ENCODE assay signal across 18 cellular contexts in the genomic region with DNA sequence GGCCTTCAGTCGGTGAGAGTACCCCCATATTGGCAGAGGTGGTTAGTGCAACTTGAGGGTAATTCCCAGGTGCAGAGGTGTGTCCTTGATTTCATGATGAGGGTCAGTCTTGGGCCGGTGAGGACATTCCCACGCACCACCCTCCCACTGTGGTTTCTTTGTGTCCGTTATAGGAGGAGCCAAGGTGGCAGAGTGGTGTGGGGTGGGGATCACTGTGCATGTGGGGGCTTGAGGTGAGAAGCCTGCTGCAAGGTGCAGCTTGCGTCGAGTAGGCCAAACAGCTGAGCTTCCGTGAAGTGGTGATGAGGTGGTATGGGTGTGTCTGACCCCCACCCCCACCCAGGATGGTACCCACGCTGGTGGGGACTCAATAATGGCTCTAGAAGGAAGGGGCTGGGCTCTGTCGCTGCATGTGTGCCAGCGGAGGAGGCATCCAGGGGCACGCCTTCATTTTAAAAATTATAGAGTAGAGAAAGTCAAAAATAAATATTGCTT. TPM values are rescaled to one million over a fixed set of nuclear protein-coding genes. Genes with fewer than 3 reads are reported as not detected.
DNase-seq lines count a peak whose midpoint lies in the region; ATAC-seq, FAIRE-seq and TF ChIP-seq lines count a peak whose summit lies in the region.
"Had no signal": no experiment of that assay in that cellular context is flagged by ENCODE, and none has a peak within 500 bp of the region (broad histone marks: within the 10 kb centered on the region; RNA-seq: fewer than 3 reads in every experiment).

No MANE protein-coding gene starts in this region.

- H3K27me3 ChIP-seq in bronchial epithelial cell (ENCODE audit: control insufficient read depth, insufficient read depth, low read length) (no peaks in the 10 kb centered on the region), spleen (replicated peaks in 1 of 7) (peaks cover 0 to 13% (median 4%) of the 10 kb centered on the region in 7 donors), MG63 (no peaks in the 10 kb centered on the region)

- no peaks in the 10 kb centered on the region for H3K9me3 Mint-ChIP-seq in mesothelial cell of epicardium
- H3K9me3 Mint-ChIP-seq in activated CD4-positive, alpha-beta memory T cell treated with anti-CD3 and anti-CD28 coated beads for 36 hours: no peaks in the 10 kb centered on the region
- H3K9me3 Mint-ChIP-seq: CD8-positive, alpha-beta T cell had no signal

- DNase-seq in LNCaP clone FGC (ENCODE audit: low read depth): no peak
- DNase-seq in bronchial epithelial cell (ENCODE audit: low read depth): no peak
- no peak for DNase-seq in mesothelial cell of epicardium (ENCODE audit: low spot score in 2 of 2, unreplicated experiment in 2 of 2)
- peak; percentile 43 for DNase-seq in spleen
- DNase-seq in MG63: no peak
- DNase-seq in activated CD4-positive, alpha-beta memory T cell treated with anti-CD3 and anti-CD28 coated beads for 36 hours: no peak
- DNase-seq: activated CD4-positive, alpha-beta T cell treated with anti-CD3 and anti-CD28 coated beads for 4 hours; CD8-positive, alpha-beta T cell; central memory CD4-positive, alpha-beta T cell; DMS79; effector CD8-positive, alpha-beta T cell; left ventricle myocardium inferior; NCI-H1930; NK-92 treated with Interleukin-12 subunit alpha and Interleukin-12 subunit beta, amount 100 ng/mL, for 24 hours; stimulated activated CD4-positive, alpha-beta T cell treated with anti-CD3 and anti-CD28 coated beads, Interleukin-4, amount 100 ng/mL, for 1 hour had no signal

- H3K9me3 ChIP-seq in spleen (no peaks in the 10 kb centered on the region), MG63 (no peaks in the 10 kb centered on the region)
- H3K9me3 ChIP-seq: left ventricle myocardium inferior had no signal

- POLR2A ChIA-PET in activated CD4-positive, alpha-beta memory T cell treated with anti-CD3 and anti-CD28 coated beads for 36 hours (lab: Charles Lee): no interaction called here

- H3K4me3 Mint-ChIP-seq in mesothelial cell of epicardium: peak overlapping the region; percentile 41
- H3K4me3 Mint-ChIP-seq in activated CD4-positive, alpha-beta memory T cell treated with anti-CD3 and anti-CD28 coated beads for 36 hours: no peak overlapping the region
- H3K4me3 Mint-ChIP-seq: CD8-positive, alpha-beta T cell had no signal

- CTCF ChIA-PET in activated CD4-positive, alpha-beta memory T cell treated with anti-CD3 and anti-CD28 coated beads for 36 hours (lab: Charles Lee): interaction anchor here (1.3 kb wide), 1 partner anchor 470 kb away, joined by 4 read pairs; no protein-coding TSS in a partner anchor

- H3K27ac ChIP-seq in spleen: no peak overlapping the region
- H3K27ac ChIP-seq: HL-60, left ventricle myocardium inferior had no signal

- H3K36me3 ChIP-seq in bronchial epithelial cell (ENCODE audit: control insufficient read depth, insufficient read depth, low read length): peaks cover 23% of the 10 kb centered on the region
- H3K36me3 ChIP-seq in spleen: no peaks in the 10 kb centered on the region
- H3K36me3 ChIP-seq in MG63: no peaks in the 10 kb centered on the region
- H3K36me3 ChIP-seq: left ventricle myocardium inferior had no signal

- no peaks in the 10 kb centered on the region for H3K27me3 Mint-ChIP-seq in mesothelial cell of epicardium (ENCODE audit: low read depth)
- H3K27me3 Mint-ChIP-seq in activated CD4-positive, alpha-beta memory T cell treated with anti-CD3 and anti-CD28 coated beads for 36 hours: peaks cover 10% of the 10 kb centered on the region

- no peak for ATAC-seq in HG03280 (IDR thresholded peaks at IDR 0.05; ENCODE audit: unreplicated experiment)
- ATAC-seq: CD8-positive, alpha-beta T cell; HCT116 had no signal

- FAIRE-seq in bronchial epithelial cell (lab: Jason Lieb, UNC): peak; percentile 52

- intact Hi-C loops in spleen (cut with DNase I; ENCODE audit: low total_unique reads): loop anchor here (10.0 kb wide), 1 partner anchor 508 kb away; no protein-coding TSS in a partner anchor
- intact Hi-C loops in activated CD4-positive, alpha-beta memory T cell treated with anti-CD3 and anti-CD28 coated beads for 36 hours (cut with micrococcal nuclease): no loop called here

- TF ChIP-seq POLR2A in spleen (IDR thresholded peaks at IDR 0.05): no peak

- TF ChIP-seq CTCF in LNCaP clone FGC (IDR thresholded peaks at IDR 0.05; ENCODE audit: control insufficient read depth, extremely low read depth, insufficient read depth) (no peak), bronchial epithelial cell (IDR thresholded peaks at IDR 0.05; ENCODE audit: insufficient read depth, low read length, severe bottlenecking) (no peak), mesothelial cell of epicardium (IDR thresholded peaks at IDR 0.05; ENCODE audit: unreplicated experiment) (no peak), spleen (IDR thresholded peaks at IDR 0.05 in 8 of 11, conservative IDR thresholded peaks at IDR 0.05 in 3 of 11) (no peak)

- H3K27ac Mint-ChIP-seq in mesothelial cell of epicardium: peak overlapping the region; percentile 89
- H3K27ac Mint-ChIP-seq in activated CD4-positive, alpha-beta memory T cell treated with anti-CD3 and anti-CD28 coated beads for 36 hours: no peak overlapping the region
- H3K27ac Mint-ChIP-seq: CD8-positive, alpha-beta T cell had no signal

- peaks cover 0 to 34% (median 17%) of the 10 kb centered on the region in 6 donors for H3K4me1 ChIP-seq in spleen

- peaks cover 86% of the 10 kb centered on the region for H3K4me1 Mint-ChIP-seq in mesothelial cell of epicardium
- H3K4me1 Mint-ChIP-seq in activated CD4-positive, alpha-beta memory T cell treated with anti-CD3 and anti-CD28 coated beads for 36 hours (ENCODE audit: low read depth): peaks cover 5% of the 10 kb centered on the region

- peaks cover 14% of the 10 kb centered on the region for H3K36me3 Mint-ChIP-seq in mesothelial cell of epicardium
- H3K36me3 Mint-ChIP-seq in activated CD4-positive, alpha-beta memory T cell treated with anti-CD3 and anti-CD28 coated beads for 36 hours: no peaks in the 10 kb centered on the region
- H3K36me3 Mint-ChIP-seq: CD8-positive, alpha-beta T cell had no signal

- 82 to 87% (median 84%) methylated on average over 8 to 11 of the region's 11 CpGs for WGBS in spleen, 5 donors

- H3K4me3 ChIP-seq in LNCaP clone FGC (ENCODE audit: low read depth, low read length): peak overlapping the region; percentile 47
- no peak overlapping the region for H3K4me3 ChIP-seq in bronchial epithelial cell (ENCODE audit: low read depth, low read length)
- no peak overlapping the region for H3K4me3 ChIP-seq in spleen
- H3K4me3 ChIP-seq in MG63: no peak overlapping the region
- H3K4me3 ChIP-seq: left ventricle myocardium inferior had no signal

RNA-seq across cellular contexts. Expression of gene PTPRF, which starts 6.2 kb away (rescaled TPM):
- total RNA-seq in bronchial epithelial cell (127 and 202 TPM in 2 replicates), mesothelial cell of epicardium (464 to 475 TPM (median 471 TPM) in 3 replicates), spleen (10 to 100 TPM in 6 of 7 donors, 1 to 10 TPM in 1; 8.3 to 25.0 (median 14.8) TPM)
- 1 to 10 TPM; 2.7 to 3.9 (median 3.5) TPM for polyA plus RNA-seq in spleen
- 28.5 and 33.0 TPM in 2 replicates for total RNA-seq in MG63 (2014; rRNA removed; shearing (Covaris generic); ENCODE audit: low replicate concordance)
- 1 to 10 TPM; 2.4 to 2.8 TPM for total RNA-seq in activated CD4-positive, alpha-beta memory T cell treated with anti-CD3 and anti-CD28 coated beads for 36 hours
